ENCODE assay signal across 10 cellular contexts in the genomic region with DNA sequence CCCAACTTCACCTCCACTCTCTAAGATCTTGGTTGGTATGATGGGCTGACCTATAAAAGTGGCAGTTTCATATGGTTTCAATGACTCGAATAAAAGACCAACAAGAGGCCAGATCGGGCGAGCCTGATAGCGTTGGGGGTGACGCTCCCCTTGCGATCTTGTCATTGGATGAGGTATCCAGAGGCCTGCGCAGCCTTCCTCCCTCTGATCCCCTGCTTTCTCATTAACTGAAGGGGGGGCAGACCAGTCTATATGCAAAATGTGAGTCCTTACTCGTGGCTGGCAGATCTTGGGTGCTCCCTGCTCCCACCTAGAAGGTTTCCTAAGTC. TPM values are rescaled to one million over a fixed set of nuclear protein-coding genes. Genes with fewer than 3 reads are reported as not detected.
A peak's percentile ranks its signal among the peaks of the same experiment; 100 is the strongest.
DNase-seq lines count a peak whose midpoint lies in the region; ATAC-seq, FAIRE-seq and TF ChIP-seq lines count a peak whose summit lies in the region.
"Had no signal": no experiment of that assay in that cellular context is flagged by ENCODE, and none has a peak within 500 bp of the region (broad histone marks: within the 10 kb centered on the region; RNA-seq: fewer than 3 reads in every experiment).

No MANE protein-coding gene starts in this region.

- no peak overlapping the region for H3K4ac ChIP-seq in trophoblast cell (ENCODE audit: low read depth, low read length)

- intact Hi-C loops in left colon (cut with DNase I, micrococcal nuclease) (no loop called here), esophagus muscularis mucosa (cut with DNase I) (loop anchor here (10.0 kb wide), 1 partner anchor 653 kb away; no protein-coding TSS in a partner anchor)

- H3K14ac ChIP-seq in trophoblast cell (ENCODE audit: low read length): no peak overlapping the region

- no peak overlapping the region for H2AK5ac ChIP-seq in trophoblast cell (ENCODE audit: low read length)

- no peaks in the 10 kb centered on the region for H3K36me3 Mint-ChIP-seq in T-helper 17 cell (ENCODE audit: low read depth)
- H3K36me3 Mint-ChIP-seq: immature natural killer cell had no signal

- H3K27me3 Mint-ChIP-seq in T-helper 17 cell: peaks cover 39% of the 10 kb centered on the region

- H3K79me2 ChIP-seq in trophoblast cell (ENCODE audit: control insufficient read depth, insufficient read depth, low read length, poor library complexity): peaks cover 4% of the 10 kb centered on the region

- peaks cover 5% of the 10 kb centered on the region for H3K79me1 ChIP-seq in trophoblast cell (ENCODE audit: low read length)

- peak overlapping the region; percentile 69 for H3K4me2 ChIP-seq in trophoblast cell (ENCODE audit: low read length)

- H3K4me3 Mint-ChIP-seq in T-helper 17 cell: peak overlapping the region; percentile 55

- no peak overlapping the region for H3K27ac Mint-ChIP-seq in T-helper 17 cell
- H3K27ac Mint-ChIP-seq: immature natural killer cell had no signal

- H3K4me1 ChIP-seq in trophoblast cell (ENCODE audit: control insufficient read depth in 1 of 2, insufficient read depth in 2 of 2, low read length in 2 of 2) (peaks cover 6% of the 10 kb centered on the region in 2 experiments), esophagus muscularis mucosa (peaks cover 0 to 46% (median 44%) of the 10 kb centered on the region in 4 donors)

- no peak for TF ChIP-seq POLR2A in GM12892 (IDR thresholded peaks at IDR 0.05; ENCODE audit: low read depth, low read length)
- no peak for TF ChIP-seq POLR2A in esophagus muscularis mucosa (IDR thresholded peaks at IDR 0.05; ENCODE audit: low read depth)

- H4K91ac ChIP-seq in trophoblast cell (ENCODE audit: low read depth, low read length): no peak overlapping the region

- H3K18ac ChIP-seq in trophoblast cell (ENCODE audit: low read length): no peak overlapping the region

- no peak overlapping the region for H3K9ac ChIP-seq in trophoblast cell (ENCODE audit: low read length)

- H3K23ac ChIP-seq in trophoblast cell (ENCODE audit: low read length): no peak overlapping the region

- DNase-seq in H7: peak; percentile 76
- DNase-seq in T-helper 17 cell: no peak
- no peak for DNase-seq in trophoblast cell
- DNase-seq in left colon: no peak
- DNase-seq in GM12892 (ENCODE audit: insufficient read length): no peak
- DNase-seq in esophagus muscularis mucosa (ENCODE audit: extremely low spot score): no peak
- no peak for DNase-seq in MV-4-11 (lab: John Stamatoyannopoulos, UW)
- DNase-seq: immature natural killer cell, NCI-H1092 had no signal

- TF ChIP-seq CTCF in esophagus muscularis mucosa (IDR thresholded peaks at IDR 0.05): no peak

- H2BK5ac ChIP-seq in trophoblast cell (ENCODE audit: low read depth, low read length, poor library complexity): no peak overlapping the region

- H3K4me3 ChIP-seq in H7 (ENCODE audit: insufficient read depth, low read depth, low read length) (peak overlapping the region; percentile 67), iPS-11a (ENCODE audit: low read depth, low read length) (peak overlapping the region; percentile 61), trophoblast cell (ENCODE audit: low read depth, low read length) (no peak overlapping the region), esophagus muscularis mucosa (peak overlapping the region in 1 of 4 donors; percentile 69)

- no peak overlapping the region for H2BK12ac ChIP-seq in trophoblast cell (ENCODE audit: low read length)

- FAIRE-seq in GM12892 (lab: Jason Lieb, UNC): no peak

- H4K12ac ChIP-seq in trophoblast cell (ENCODE audit: low read depth, low read length): no peak overlapping the region

- H2BK120ac ChIP-seq in trophoblast cell (ENCODE audit: insufficient read depth, low read length, poor library complexity): no peak overlapping the region

- H3K36me3 ChIP-seq in H7 (replicated peaks; ENCODE audit: control insufficient read depth, insufficient read depth, low read length) (no peaks in the 10 kb centered on the region), trophoblast cell (ENCODE audit: control insufficient read depth in 1 of 2, insufficient read depth in 2 of 2, low read length in 2 of 2) (no peaks in the 10 kb centered on the region), esophagus muscularis mucosa (no peaks in the 10 kb centered on the region)

- TF ChIP-seq EP300 in esophagus muscularis mucosa (IDR thresholded peaks at IDR 0.05): no peak

- ATAC-seq in T-helper 17 cell (no peak), left colon (no peak)

- H4K8ac ChIP-seq in trophoblast cell (ENCODE audit: low read depth, low read length): no peak overlapping the region

- H3K27ac ChIP-seq in trophoblast cell (ENCODE audit: low read depth, low read length) (no peak overlapping the region), esophagus muscularis mucosa (replicated peaks in 1 of 4) (no peak overlapping the region)

- H3K27me3 ChIP-seq in H7 (ENCODE audit: control insufficient read depth, insufficient read depth, low read length) (peaks cover 32% of the 10 kb centered on the region), trophoblast cell (ENCODE audit: insufficient read depth, low read length) (no peaks in the 10 kb centered on the region), esophagus muscularis mucosa (peaks cover 0 to 16% (median 0%) of the 10 kb centered on the region in 4 donors)

- peaks cover 2% of the 10 kb centered on the region for H3K4me1 Mint-ChIP-seq in T-helper 17 cell
- H3K4me1 Mint-ChIP-seq: immature natural killer cell had no signal

- H2AFZ ChIP-seq in trophoblast cell (ENCODE audit: insufficient read depth, low read length, poor library complexity): no peak overlapping the region

- no peaks in the 10 kb centered on the region for H3K9me3 ChIP-seq in T-helper 17 cell (ENCODE audit: control insufficient read depth, low read length, poor library complexity, severe bottlenecking)
- H3K9me3 ChIP-seq in trophoblast cell (ENCODE audit: insufficient read depth, low read depth, low read length): no peaks in the 10 kb centered on the region
- H3K9me3 ChIP-seq in esophagus muscularis mucosa: no peaks in the 10 kb centered on the region

- WGBS in trophoblast cell (ENCODE audit: extremely low coverage, insufficient coverage, insufficient read length): no CpG with 5 or more reads among the region's 8 CpGs
- WGBS in esophagus muscularis mucosa: 67% methylated on average over 8 of the region's 8 CpGs

RNA-seq across cellular contexts. Expression of a gene that starts 0.9 kb away (rescaled TPM):
- 4.2 and 4.6 TPM in 2 replicates for total RNA-seq in H7 (2014; rRNA removed; shearing (Covaris generic))
- total RNA-seq in T-helper 17 cell: not detected
- 21.2 and 22.2 TPM in 2 replicates for polyA plus RNA-seq in trophoblast cell (2013)
- 10 to 100 TPM; 66.1 to 75.7 TPM for total RNA-seq in left colon
- polyA plus RNA-seq in GM12892 (2012; ENCODE audit: missing spikeins): 0.08 TPM
- 10 to 100 TPM; 29.8 to 51.4 (median 45.9) TPM for total RNA-seq in esophagus muscularis mucosa
- polyA plus RNA-seq: immature natural killer cell had no signal
